In the genomic region with DNA sequence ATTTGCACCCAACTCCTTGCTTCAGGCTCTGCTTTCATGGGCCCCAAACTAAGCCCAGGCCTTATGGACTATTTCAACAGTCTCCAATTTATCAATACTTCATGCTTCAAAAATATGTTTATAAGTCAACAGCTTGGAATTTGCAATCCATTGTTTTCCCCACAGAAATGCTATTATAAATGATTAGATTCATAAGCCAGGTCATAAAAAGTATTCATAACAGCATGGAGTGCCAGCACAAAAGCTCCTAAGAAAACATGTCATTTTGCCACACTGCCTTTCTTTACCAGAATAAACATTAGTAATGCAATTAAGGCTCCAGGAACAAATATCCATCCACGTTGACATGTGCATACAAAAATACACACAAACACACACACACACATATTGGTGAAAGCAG, we compare ENCODE assay signal across 18 cellular contexts. TPM values are rescaled to one million over a fixed set of nuclear protein-coding genes. Genes with fewer than 3 reads are reported as not detected.
DNase-seq lines count a peak whose midpoint lies in the region; ATAC-seq lines count a peak whose summit lies in the region.
"Had no signal": no experiment of that assay in that cellular context is flagged by ENCODE, and none has a peak within 500 bp of the region (broad histone marks: within the 10 kb centered on the region; RNA-seq: fewer than 3 reads in every experiment).

No MANE protein-coding gene starts in this region.

- no peaks in the 10 kb centered on the region for H3K27me3 Mint-ChIP-seq in activated T-cell treated with anti-CD3 and anti-CD28 coated beads, Interleukin-2, amount 50 U/mL, for 72 hours (ENCODE audit: low read depth)
- H3K27me3 Mint-ChIP-seq in activated T-cell treated with anti-CD3 and anti-CD28 coated beads, Interleukin-2, amount 50 U/mL, for 4 hours (ENCODE audit: low read depth): no peaks in the 10 kb centered on the region
- H3K27me3 Mint-ChIP-seq in central memory CD8-positive, alpha-beta T cell: no peaks in the 10 kb centered on the region
- H3K27me3 Mint-ChIP-seq in stimulated activated memory B cell treated with anti-CD40 and anti-IgM and Interleukin-4, amounts not matched to agents 10 μg/mL and 1 μg/mL and 100 μg/mL, for 72 hours: no peaks in the 10 kb centered on the region

- H3K4me1 Mint-ChIP-seq in activated T-cell treated with anti-CD3 and anti-CD28 coated beads, Interleukin-2, amount 50 U/mL, for 72 hours (ENCODE audit: low read depth): peaks cover 46% of the 10 kb centered on the region
- H3K4me1 Mint-ChIP-seq in activated T-cell treated with anti-CD3 and anti-CD28 coated beads, Interleukin-2, amount 50 U/mL, for 4 hours (ENCODE audit: low read depth): peaks cover 78% of the 10 kb centered on the region
- H3K4me1 Mint-ChIP-seq in central memory CD8-positive, alpha-beta T cell: peaks cover 88% of the 10 kb centered on the region
- H3K4me1 Mint-ChIP-seq in stimulated activated memory B cell treated with anti-CD40 and anti-IgM and Interleukin-4, amounts not matched to agents 10 μg/mL and 1 μg/mL and 100 μg/mL, for 72 hours: peaks cover 88% of the 10 kb centered on the region

- DNase-seq in activated T-cell treated with anti-CD3 and anti-CD28 coated beads, Interleukin-2, amount 50 U/mL, for 72 hours: no peak
- DNase-seq in activated T-cell treated with anti-CD3 and anti-CD28 coated beads, Interleukin-2, amount 50 U/mL, for 4 hours: no peak
- DNase-seq in GM03348 (ENCODE audit: low spot score) (peak; percentile 30), NCI-H146 (lab: John Stamatoyannopoulos, UW) (no peak)
- no peak for DNase-seq in central memory CD8-positive, alpha-beta T cell (ENCODE audit: low spot score in 2 of 2)
- DNase-seq: COR-L47, DMS153, H9, MV-4-11, NCI-H1436, NCI-H2029 treated with DMSO at 0.1 percent for 48 hours, NCI-H2171 treated with DMSO at 0.1 percent for 48 hours, NCI-H446 treated with DMSO at 0.1 percent for 48 hours, NCI-H82 had no signal

- peak overlapping the region in 1 of 2 donors; percentile 61 for H3K4me3 Mint-ChIP-seq in activated T-cell treated with anti-CD3 and anti-CD28 coated beads, Interleukin-2, amount 50 U/mL, for 72 hours
- no peak overlapping the region for H3K4me3 Mint-ChIP-seq in activated T-cell treated with anti-CD3 and anti-CD28 coated beads, Interleukin-2, amount 50 U/mL, for 4 hours
- H3K4me3 Mint-ChIP-seq in central memory CD8-positive, alpha-beta T cell: peak overlapping the region; percentile 29
- H3K4me3 Mint-ChIP-seq in stimulated activated memory B cell treated with anti-CD40 and anti-IgM and Interleukin-4, amounts not matched to agents 10 μg/mL and 1 μg/mL and 100 μg/mL, for 72 hours: no peak overlapping the region
- H3K4me3 Mint-ChIP-seq: H9 had no signal

- H3K36me3 Mint-ChIP-seq in activated T-cell treated with anti-CD3 and anti-CD28 coated beads, Interleukin-2, amount 50 U/mL, for 72 hours (ENCODE audit: insufficient read depth in 2 of 2): peaks cover 2% of the 10 kb centered on the region in 2 donors
- peaks cover 11% of the 10 kb centered on the region for H3K36me3 Mint-ChIP-seq in activated T-cell treated with anti-CD3 and anti-CD28 coated beads, Interleukin-2, amount 50 U/mL, for 4 hours (ENCODE audit: insufficient read depth)
- H3K36me3 Mint-ChIP-seq in central memory CD8-positive, alpha-beta T cell (ENCODE audit: insufficient read depth): peaks cover 5% of the 10 kb centered on the region
- H3K36me3 Mint-ChIP-seq in stimulated activated memory B cell treated with anti-CD40 and anti-IgM and Interleukin-4, amounts not matched to agents 10 μg/mL and 1 μg/mL and 100 μg/mL, for 72 hours: peaks cover 23% of the 10 kb centered on the region

- H3K27ac Mint-ChIP-seq in activated T-cell treated with anti-CD3 and anti-CD28 coated beads, Interleukin-2, amount 50 U/mL, for 72 hours: peak overlapping the region; percentile 90
- peak overlapping the region; percentile 79 for H3K27ac Mint-ChIP-seq in central memory CD8-positive, alpha-beta T cell (ENCODE audit: low read depth)
- peak overlapping the region; percentile 41 for H3K27ac Mint-ChIP-seq in stimulated activated memory B cell treated with anti-CD40 and anti-IgM and Interleukin-4, amounts not matched to agents 10 μg/mL and 1 μg/mL and 100 μg/mL, for 72 hours
- H3K27ac Mint-ChIP-seq: H9 had no signal

- peaks cover 2% of the 10 kb centered on the region in 2 donors for H3K9me3 Mint-ChIP-seq in activated T-cell treated with anti-CD3 and anti-CD28 coated beads, Interleukin-2, amount 50 U/mL, for 72 hours
- no peaks in the 10 kb centered on the region for H3K9me3 Mint-ChIP-seq in activated T-cell treated with anti-CD3 and anti-CD28 coated beads, Interleukin-2, amount 50 U/mL, for 4 hours
- no peaks in the 10 kb centered on the region for H3K9me3 Mint-ChIP-seq in central memory CD8-positive, alpha-beta T cell
- H3K9me3 Mint-ChIP-seq in stimulated activated memory B cell treated with anti-CD40 and anti-IgM and Interleukin-4, amounts not matched to agents 10 μg/mL and 1 μg/mL and 100 μg/mL, for 72 hours: no peaks in the 10 kb centered on the region
- H3K9me3 Mint-ChIP-seq: H9 had no signal

- ATAC-seq in activated T-cell treated with anti-CD3 and anti-CD28 coated beads, Interleukin-2, amount 50 U/mL, for 72 hours (replicated peaks in 1 of 2): no peak
- ATAC-seq in activated T-cell treated with anti-CD3 and anti-CD28 coated beads, Interleukin-2, amount 50 U/mL, for 4 hours: no peak
- ATAC-seq in central memory CD8-positive, alpha-beta T cell (replicated peaks; ENCODE audit: extremely low read depth, poor library complexity, severe bottlenecking): no peak
- no peak for ATAC-seq in stimulated activated memory B cell treated with anti-CD40 and anti-IgM and Interleukin-4, amounts not matched to agents 10 μg/mL and 1 μg/mL and 100 μg/mL, for 72 hours
- no peak for ATAC-seq in GM19455 (IDR thresholded peaks at IDR 0.05; ENCODE audit: unreplicated experiment)
- ATAC-seq: Panc1, Right ventricle myocardium inferior had no signal

RNA-seq across cellular contexts. Expression of a gene that starts 30.1 kb away (rescaled TPM):
- total RNA-seq in activated T-cell treated with anti-CD3 and anti-CD28 coated beads, Interleukin-2, amount 50 U/mL, for 72 hours: 10 to 100 TPM; 52.9 to 53.0 TPM
- 10 to 100 TPM; 59.0 to 85.4 (median 81.8) TPM for total RNA-seq in activated T-cell treated with anti-CD3 and anti-CD28 coated beads, Interleukin-2, amount 50 U/mL, for 4 hours
